28 cellular contexts compared by ENCODE assay signal in genomic region chr15:101084801-101085200, GRCh38.
"Had no signal": no experiment of that assay in that cellular context is flagged by ENCODE, and none has a peak within 500 bp of the region (broad histone marks: within the 10 kb centered on the region; RNA-seq: fewer than 3 reads in every experiment).

No MANE protein-coding gene starts in this region.

- H3K4me2 ChIP-seq: neural progenitor cell had no signal

- DNase-seq: naive thymus-derived CD4-positive, alpha-beta T cell; nucleus accumbens; psoas muscle; right lobe of liver; sigmoid colon; small intestine; stimulated activated CD4-positive, alpha-beta T cell treated with anti-CD3 and anti-CD28 coated beads, Interleukin-15, amount 100 ng/mL, for 24 hours; stimulated activated CD4-positive, alpha-beta T cell treated with anti-CD3 and anti-CD28 coated beads, Interleukin-2, amount 100 ng/mL, for 24 hours; stimulated activated CD4-positive, alpha-beta T cell treated with anti-CD3 and anti-CD28 coated beads, Interleukin-2, amount 100 ng/mL, for 48 hours; stimulated activated CD4-positive, alpha-beta T cell treated with anti-CD3 and anti-CD28 coated beads, Interleukin-4, amount 100 ng/mL, for 24 hours; stimulated activated naive B cell treated with anti-CD40 and anti-IgM and Interleukin-4, amounts not matched to agents 10 μg/mL and 1 μg/mL and 100 μg/mL, for 72 hours; stimulated activated naive CD4-positive, alpha-beta T cell treated with Interleukin-2 at 50 U/mL for 16 hours; stomach; thyroid gland; trophoblast cell; upper lobe of left lung had no signal

- ATAC-seq: naive thymus-derived CD4-positive, alpha-beta T cell; psoas muscle; right cardiac atrium; right lobe of liver; stimulated activated effector memory CD8-positive, alpha-beta T cell treated with anti-CD3 and anti-CD28 coated beads, Interleukin-12 subunit alpha, Interleukin-12 subunit beta, amount 100 ng/mL, for 72 hours; stimulated activated naive B cell treated with anti-CD40 and anti-IgM and Interleukin-4, amounts not matched to agents 10 μg/mL and 1 μg/mL and 100 μg/mL, for 72 hours had no signal

- H3K27ac ChIP-seq: neural progenitor cell, neutrophil, ovary, parathyroid adenoma, psoas muscle, right lobe of liver, sigmoid colon, stomach, thoracic aorta, thyroid gland, tibial nerve, upper lobe of left lung, vagina had no signal

- H3K27ac Mint-ChIP-seq: nephron; neural progenitor cell; progenitor cell of endocrine pancreas; stimulated activated naive CD8-positive, alpha-beta T cell treated with anti-CD3 and anti-CD28 coated beads, Interleukin-15, Interleukin-2, amounts not matched to agents 100 ng/mL and 50 ng/mL, for 24 hours had no signal

- H3K27me3 ChIP-seq: neural progenitor cell, neutrophil, ovary, right lobe of liver, sigmoid colon, stomach, thyroid gland, tibial nerve, upper lobe of left lung, vagina had no signal

- H3K36me3 ChIP-seq: neural progenitor cell, neutrophil, ovary, right lobe of liver, sigmoid colon, stomach, thoracic aorta, thyroid gland, tibial nerve, upper lobe of left lung, vagina had no signal

- H2AFZ ChIP-seq: neural progenitor cell, parathyroid adenoma had no signal

- H3K27me3 Mint-ChIP-seq: stimulated activated naive CD8-positive, alpha-beta T cell treated with anti-CD3 and anti-CD28 coated beads, Interleukin-15, Interleukin-2, amounts not matched to agents 100 ng/mL and 50 ng/mL, for 24 hours had no signal

- H3K4me3 ChIP-seq: neural progenitor cell, ovary, psoas muscle, right lobe of liver, sigmoid colon, stomach, thoracic aorta, thyroid gland, tibial nerve, upper lobe of left lung, vagina had no signal

- H3K4me1 ChIP-seq: neural progenitor cell, parathyroid adenoma, right lobe of liver had no signal

- H3K9ac ChIP-seq: neural progenitor cell, parathyroid adenoma had no signal

- H3K79me2 ChIP-seq: parathyroid adenoma had no signal

- H3K9me3 ChIP-seq: neutrophil, ovary, psoas muscle, right lobe of liver, sigmoid colon, stomach, thoracic aorta, thyroid gland, tibial nerve, upper lobe of left lung, vagina had no signal

- H3K4me3 Mint-ChIP-seq: naive thymus-derived CD4-positive, alpha-beta T cell; nephron; neural progenitor cell; stimulated activated effector memory CD8-positive, alpha-beta T cell treated with anti-CD3 and anti-CD28 coated beads, Interleukin-12 subunit alpha, Interleukin-12 subunit beta, amount 100 ng/mL, for 72 hours; stimulated activated naive B cell treated with anti-CD40 and anti-IgM and Interleukin-4, amounts not matched to agents 10 μg/mL and 1 μg/mL and 100 μg/mL, for 72 hours; stimulated activated naive CD8-positive, alpha-beta T cell treated with anti-CD3 and anti-CD28 coated beads, Interleukin-15, Interleukin-2, amounts not matched to agents 100 ng/mL and 50 ng/mL, for 24 hours had no signal

- H3K9me3 Mint-ChIP-seq: naive thymus-derived CD4-positive, alpha-beta T cell; nephron; neural progenitor cell; stimulated activated effector memory CD8-positive, alpha-beta T cell treated with anti-CD3 and anti-CD28 coated beads, Interleukin-12 subunit alpha, Interleukin-12 subunit beta, amount 100 ng/mL, for 72 hours; stimulated activated naive B cell treated with anti-CD40 and anti-IgM and Interleukin-4, amounts not matched to agents 10 μg/mL and 1 μg/mL and 100 μg/mL, for 72 hours; stimulated activated naive CD8-positive, alpha-beta T cell treated with anti-CD3 and anti-CD28 coated beads, Interleukin-15, Interleukin-2, amounts not matched to agents 100 ng/mL and 50 ng/mL, for 24 hours had no signal

- H3K36me3 Mint-ChIP-seq: naive thymus-derived CD4-positive, alpha-beta T cell; neural progenitor cell; stimulated activated effector memory CD8-positive, alpha-beta T cell treated with anti-CD3 and anti-CD28 coated beads, Interleukin-12 subunit alpha, Interleukin-12 subunit beta, amount 100 ng/mL, for 72 hours; stimulated activated naive B cell treated with anti-CD40 and anti-IgM and Interleukin-4, amounts not matched to agents 10 μg/mL and 1 μg/mL and 100 μg/mL, for 72 hours had no signal
